ENCODE assay signal across 24 cellular contexts in the genomic region with DNA sequence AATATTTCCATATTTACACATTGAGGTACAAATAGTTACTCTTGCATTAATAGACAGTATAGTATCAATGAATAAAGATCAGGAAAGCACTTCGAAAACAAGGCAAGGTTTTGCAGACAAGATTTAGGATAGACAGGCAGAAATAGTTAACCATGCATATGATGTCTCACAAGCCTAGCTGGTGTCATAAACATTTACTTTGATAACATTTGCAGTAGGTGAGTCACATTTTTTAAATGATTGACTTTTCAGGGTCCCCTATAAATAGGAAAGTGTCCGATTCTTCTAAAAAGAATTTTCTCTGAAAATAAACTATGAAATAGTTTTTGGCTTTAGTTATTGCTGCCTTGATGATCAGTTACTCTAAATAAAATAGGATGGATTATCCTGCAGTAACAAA.
"Had no signal": no experiment of that assay in that cellular context is flagged by ENCODE, and none has a peak within 500 bp of the region (broad histone marks: within the 10 kb centered on the region; RNA-seq: fewer than 3 reads in every experiment).

No MANE protein-coding gene starts in this region.

- H3K27ac Mint-ChIP-seq: IgD-negative memory B cell had no signal

- H3K27ac ChIP-seq: KMS-11, SJCRH30 had no signal

- ATAC-seq: HepG2, K562, Panc1, PC-3, Right ventricle myocardium inferior, SK-N-SH treated with all-trans-retinoic acid at 6 μM for 48 hours had no signal

- DNase-seq: Kasumi-1, MM.1S, NCI-H1092 treated with DMSO at 0.1 percent for 48 hours, NCI-H1436, NCI-H187, NCI-H2029, NCI-H2081 treated with DMSO at 0.1 percent for 48 hours, NCI-H2171, NCI-H226, NCI-H446, NCI-H510A, NCI-H524 treated with DMSO at 0.1 percent for 48 hours, NCI-H69, NCI-H774, PC-3, SHP77 treated with DMSO at 0.1 percent for 48 hours, SJCRH30 had no signal

- H3K27me3 Mint-ChIP-seq: IgD-negative memory B cell had no signal

- H3K4me3 Mint-ChIP-seq: IgD-negative memory B cell had no signal
